7 cellular contexts compared by ENCODE assay signal in the genomic region with DNA sequence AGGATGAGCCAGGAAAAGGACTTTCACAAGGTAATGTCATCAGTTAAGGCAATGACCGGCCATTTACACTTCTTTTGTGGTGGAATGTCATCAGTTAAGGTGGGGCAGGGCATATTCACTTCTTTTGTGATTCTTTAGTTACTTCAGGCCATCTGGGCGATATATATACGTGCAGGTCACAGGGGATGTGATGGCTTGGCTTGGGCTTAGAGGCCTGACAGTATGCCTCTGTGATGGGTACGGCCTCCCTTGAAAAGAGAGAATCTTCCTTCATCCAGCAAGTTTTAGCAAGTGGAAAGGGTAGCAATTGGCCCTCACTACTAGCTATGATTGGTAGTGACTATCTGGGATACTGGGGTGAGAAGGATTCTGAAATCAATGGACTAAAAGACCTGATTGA.
DNase-seq lines count a peak whose midpoint lies in the region; ATAC-seq and TF ChIP-seq lines count a peak whose summit lies in the region.
"Not testable (repeated sequence)": the region's sequence is repeated elsewhere in the genome, so short reads cannot be mapped to it uniquely, and the experiment has no call there.

No MANE protein-coding gene starts in this region.

- peaks cover 12% of the 10 kb centered on the region for H3K27me3 Mint-ChIP-seq in GM23338 (ENCODE audit: insufficient read depth, low read depth, poor library complexity)
- not testable (repeated sequence) for H3K27me3 Mint-ChIP-seq in WTC11 (ENCODE audit: low read depth); endodermal cell (ENCODE audit: insufficient read depth)

- not testable (repeated sequence) for H4K20me1 ChIP-seq in GM23338 (replicated peaks; ENCODE audit: insufficient read depth); osteoblast (ENCODE audit: insufficient read depth, low read length)

- H3K4me3 Mint-ChIP-seq in GM23338, WTC11: not testable (repeated sequence)
- H3K4me3 Mint-ChIP-seq in endodermal cell: peak overlapping the region; percentile 69

- H3K9me3 ChIP-seq in HUES48 (ENCODE audit: control insufficient read depth, insufficient read depth, low read length) (peaks cover 14% of the 10 kb centered on the region; the same call in 1 of the 2 replicates), endodermal cell (ENCODE audit: control insufficient read depth, low read length) (peaks cover 25% of the 10 kb centered on the region)
- H3K9me3 ChIP-seq in iPS-20b (ENCODE audit: insufficient read depth, low read depth, low read length); osteoblast (ENCODE audit: low read depth, low read length): not testable (repeated sequence)

- H3K27me3 ChIP-seq in GM23338 (ENCODE audit: insufficient read depth); HUES48 (ENCODE audit: control insufficient read depth, insufficient read depth, low read length); endodermal cell (ENCODE audit: control insufficient read depth, insufficient read depth, low read length, poor library complexity, severe bottlenecking); iPS-20b (ENCODE audit: insufficient read depth, low read length); osteoblast (ENCODE audit: insufficient read depth, low read length): not testable (repeated sequence)

- H3K27ac ChIP-seq in GM23338 (ENCODE audit: low read depth): peak overlapping the region; percentile 96
- peak overlapping the region; percentile 63 for H3K27ac ChIP-seq in HUES48 (ENCODE audit: low read depth, low read length)
- H3K27ac ChIP-seq in endodermal cell (ENCODE audit: low read depth, low read length); osteoblast (ENCODE audit: low read depth, low read length): not testable (repeated sequence)
- H3K27ac ChIP-seq in iPS-20b (ENCODE audit: low read length): peak overlapping the region; percentile 3

- peaks cover 39% of the 10 kb centered on the region for H3K36me3 ChIP-seq in GM23338 (ENCODE audit: insufficient read depth)
- not testable (repeated sequence) for H3K36me3 ChIP-seq in HUES48 (ENCODE audit: control insufficient read depth, insufficient read depth, low read length); endodermal cell (ENCODE audit: control insufficient read depth, insufficient read depth, low read length); iPS-20b (ENCODE audit: insufficient read depth, low read depth, low read length); osteoblast (ENCODE audit: insufficient read depth, low read length)

- CTCF ChIA-PET in WTC11 (lab: Charles Lee): interaction anchor here (0.7 kb wide), 1 partner anchor 9 kb away, joined by 3 read pairs; no protein-coding TSS in a partner anchor

- H3K4me1 ChIP-seq in GM23338 (ENCODE audit: insufficient read depth): peaks cover 14% of the 10 kb centered on the region
- peaks cover 15% of the 10 kb centered on the region for H3K4me1 ChIP-seq in HUES48 (ENCODE audit: control insufficient read depth, insufficient read depth, low read length)
- H3K4me1 ChIP-seq in endodermal cell (ENCODE audit: control insufficient read depth, insufficient read depth, low read length); iPS-20b (ENCODE audit: insufficient read depth, low read length); osteoblast (ENCODE audit: insufficient read depth, low read length): not testable (repeated sequence)

- peak; percentile 49 for ATAC-seq in GM23338
- peak; percentile 89 for ATAC-seq in WTC11

- peaks cover 81% of the 10 kb centered on the region for H3K79me2 ChIP-seq in GM23338 (replicated peaks; ENCODE audit: insufficient read depth)
- H3K79me2 ChIP-seq in osteoblast (ENCODE audit: insufficient read depth, low read length): not testable (repeated sequence)

- H3K9me3 Mint-ChIP-seq in GM23338 (peaks cover 38% of the 10 kb centered on the region), WTC11 (peaks cover 32% of the 10 kb centered on the region), endodermal cell (peaks cover 24% of the 10 kb centered on the region)

- TF ChIP-seq CTCF in GM23338 (conservative IDR thresholded peaks at IDR 0.05; ENCODE audit: low read depth in 2 of 2); WTC11 (IDR thresholded peaks at IDR 0.05); endodermal cell (conservative IDR thresholded peaks at IDR 0.05); osteoblast (IDR thresholded peaks at IDR 0.05; ENCODE audit: extremely low read depth, low read depth, low read length): not testable (repeated sequence)

- DNase-seq in GM23338 (ENCODE audit: low spot score) (peak; percentile 59), endodermal cell (peak; percentile 69), iPS DF 19.7 (ENCODE audit: low read depth, low spot score) (peak; percentile 59), osteoblast (ENCODE audit: insufficient read length, low spot score, missing footprints) (peak; percentile 43)
- not testable (repeated sequence) for DNase-seq in WTC11 (ENCODE audit: low spot score)

- H3K9me2 ChIP-seq in GM23338 (ENCODE audit: insufficient read depth): peaks cover 29% of the 10 kb centered on the region

- peak overlapping the region; percentile 86; the same call in 1 of the 2 replicates for H3K4me2 ChIP-seq in GM23338
- H3K4me2 ChIP-seq in osteoblast (ENCODE audit: insufficient read depth, low read length): not testable (repeated sequence)

- peak overlapping the region; percentile 16; the same call in 1 of the 2 replicates for H3K9ac ChIP-seq in HUES48 (ENCODE audit: low read depth, low read length)
- H3K9ac ChIP-seq in endodermal cell (ENCODE audit: extremely low read depth, low read length, poor library complexity, severe bottlenecking); iPS-20b (ENCODE audit: low read depth, low read length): not testable (repeated sequence)

- 81 to 87% methylated on average over 3 to 4 of the region's 4 CpGs for WGBS in endodermal cell (ENCODE audit: insufficient coverage in 1 of 2, insufficient read length in 1 of 2), 2 experiments

- peaks cover 36% of the 10 kb centered on the region for H3K4me1 Mint-ChIP-seq in GM23338
- peaks cover 40% of the 10 kb centered on the region for H3K4me1 Mint-ChIP-seq in WTC11
- peaks cover 24% of the 10 kb centered on the region for H3K4me1 Mint-ChIP-seq in endodermal cell

- peaks cover 73% of the 10 kb centered on the region for H3K36me3 Mint-ChIP-seq in GM23338 (ENCODE audit: low read depth)
- H3K36me3 Mint-ChIP-seq in WTC11: peaks cover 78% of the 10 kb centered on the region
- peaks cover 11% of the 10 kb centered on the region for H3K36me3 Mint-ChIP-seq in endodermal cell (ENCODE audit: low read depth)

- POLR2A ChIA-PET in WTC11 (lab: Charles Lee): not testable (repeated sequence)

- H2AFZ ChIP-seq in GM23338; osteoblast (ENCODE audit: low read length): not testable (repeated sequence)

- not testable (repeated sequence) for H3F3A ChIP-seq in GM23338 (replicated peaks; ENCODE audit: low read depth)

- not testable (repeated sequence) for H3K27ac Mint-ChIP-seq in GM23338, endodermal cell
- peak overlapping the region; percentile 85 for H3K27ac Mint-ChIP-seq in WTC11

- peak overlapping the region; percentile 71 for H3K4me3 ChIP-seq in GM23338
- H3K4me3 ChIP-seq in HUES48 (ENCODE audit: low read depth, low read length); endodermal cell (ENCODE audit: low read length); osteoblast (ENCODE audit: insufficient read depth, low read length): not testable (repeated sequence)
- peak overlapping the region; percentile 12; the same call in 1 of the 2 replicates for H3K4me3 ChIP-seq in iPS-20b (ENCODE audit: low read length)

TF ChIP-seq in GM23338, 12 proteins besides CTCF, POLR2A, EP300 and RAD21:
- peak; percentile 68; the same call in 1 of the 2 replicates for TF ChIP-seq NANOG (IDR thresholded peaks at IDR 0.05; ENCODE audit: borderline replicate concordance)
- peak; percentile 48; the same call in 1 of the 2 replicates for TF ChIP-seq POLR2AphosphoS5 (IDR thresholded peaks at IDR 0.05; ENCODE audit: low read depth)

TF ChIP-seq in WTC11, 78 proteins besides CTCF, POLR2A, EP300 and RAD21:
- TF ChIP-seq TEAD1 (CRISPR knock-in tag; IDR thresholded peaks at IDR 0.05) (peak; percentile 60; the same call in 1 of the 2 replicates), ETV6 (CRISPR knock-in tag; IDR thresholded peaks at IDR 0.05) (peak; percentile 56; the same call in 1 of the 2 replicates)
- TF ChIP-seq, protein P1, sequence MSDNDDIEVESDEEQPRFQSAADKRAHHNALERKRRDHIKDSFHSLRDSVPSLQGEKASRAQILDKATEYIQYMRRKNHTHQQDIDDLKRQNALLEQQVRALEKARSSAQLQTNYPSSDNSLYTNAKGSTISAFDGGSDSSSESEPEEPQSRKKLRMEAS (CRISPR knock-in tag; IDR thresholded peaks at IDR 0.05): peak; percentile 27; the same call in 1 of the 2 replicates
